Comparison of ENCODE assay signal across 14 cellular contexts in genomic region chr14:68961361-68961760, GRCh38. TPM values are rescaled to one million over a fixed set of nuclear protein-coding genes. Genes with fewer than 3 reads are reported as not detected.
A peak's percentile ranks its signal among the peaks of the same experiment; 100 is the strongest.
DNase-seq lines count a peak whose midpoint lies in the region; ATAC-seq and TF ChIP-seq lines count a peak whose summit lies in the region.
"Had no signal": no experiment of that assay in that cellular context is flagged by ENCODE, and none has a peak within 500 bp of the region (broad histone marks: within the 10 kb centered on the region; RNA-seq: fewer than 3 reads in every experiment).

No MANE protein-coding gene starts in this region.

- H3K4me1 ChIP-seq in upper lobe of right lung = peaks cover 67% of the 10 kb centered on the region

- DNase-seq in activated naive CD8-positive, alpha-beta T cell treated with anti-CD3 and anti-CD28 coated beads, Interleukin-2, amount 50 U/mL, for 24 hours = no peak
- DNase-seq in type B pancreatic cell (ENCODE audit: extremely low spot score, unreplicated experiment) = no peak
- DNase-seq in stimulated activated CD4-positive, alpha-beta T cell treated with anti-CD3 and anti-CD28 coated beads, Interleukin-12 subunit alpha, Interleukin-12 subunit beta, amount 100 ng/mL, for 4 hours = no peak
- no peak for DNase-seq in upper lobe of right lung
- no peak for DNase-seq in NCI-H1417 treated with DMSO at 0.1 percent for 48 hours (lab: John Stamatoyannopoulos, UW)
- DNase-seq: foreskin fibroblast, NCI-H2171 had no signal

- ATAC-seq in activated naive CD8-positive, alpha-beta T cell treated with anti-CD3 and anti-CD28 coated beads, Interleukin-2, amount 50 U/mL, for 24 hours = no peak
- ATAC-seq in upper lobe of right lung = no peak

- no peaks in the 10 kb centered on the region for H3K27me3 Mint-ChIP-seq in activated naive CD8-positive, alpha-beta T cell
- H3K27me3 Mint-ChIP-seq in activated naive CD8-positive, alpha-beta T cell treated with anti-CD3 and anti-CD28 coated beads, Interleukin-2, amount 50 U/mL, for 24 hours = no peaks in the 10 kb centered on the region
- H3K27me3 Mint-ChIP-seq in nephron (ENCODE audit: low read depth) = no peaks in the 10 kb centered on the region
- H3K27me3 Mint-ChIP-seq in type B pancreatic cell = no peaks in the 10 kb centered on the region

- peak overlapping the region; percentile 54 for H3K27ac ChIP-seq in cingulate gyrus (ENCODE audit: low read depth, low read length)
- no peak overlapping the region for H3K27ac ChIP-seq in upper lobe of right lung
- H3K27ac ChIP-seq: KMS-11 had no signal

- H3K27ac Mint-ChIP-seq in activated naive CD8-positive, alpha-beta T cell = peak overlapping the region; percentile 86
- H3K27ac Mint-ChIP-seq in activated naive CD8-positive, alpha-beta T cell treated with anti-CD3 and anti-CD28 coated beads, Interleukin-2, amount 50 U/mL, for 24 hours = no peak overlapping the region
- H3K27ac Mint-ChIP-seq in nephron (peak overlapping the region in 2 of 3 experiments; percentile 72 to 77), type B pancreatic cell (peak overlapping the region; percentile 36)

- no peaks in the 10 kb centered on the region for H3K9me3 Mint-ChIP-seq in activated naive CD8-positive, alpha-beta T cell (ENCODE audit: low read depth)
- no peaks in the 10 kb centered on the region for H3K9me3 Mint-ChIP-seq in activated naive CD8-positive, alpha-beta T cell treated with anti-CD3 and anti-CD28 coated beads, Interleukin-2, amount 50 U/mL, for 24 hours
- no peaks in the 10 kb centered on the region for H3K9me3 Mint-ChIP-seq in nephron
- no peaks in the 10 kb centered on the region for H3K9me3 Mint-ChIP-seq in type B pancreatic cell
- H3K9me3 Mint-ChIP-seq: central memory CD8-positive, alpha-beta T cell had no signal

- peaks cover 8% of the 10 kb centered on the region for H3K36me3 Mint-ChIP-seq in activated naive CD8-positive, alpha-beta T cell
- peaks cover 23% of the 10 kb centered on the region for H3K36me3 Mint-ChIP-seq in activated naive CD8-positive, alpha-beta T cell treated with anti-CD3 and anti-CD28 coated beads, Interleukin-2, amount 50 U/mL, for 24 hours (ENCODE audit: low read depth)
- H3K36me3 Mint-ChIP-seq in nephron (ENCODE audit: low read depth) (peaks cover 5% of the 10 kb centered on the region), type B pancreatic cell (peaks cover 21% of the 10 kb centered on the region)

- no peaks in the 10 kb centered on the region for H3K9me3 ChIP-seq in upper lobe of right lung
- H3K9me3 ChIP-seq: upper lobe of left lung had no signal

- no peak overlapping the region for H3K4me3 ChIP-seq in upper lobe of right lung
- H3K4me3 ChIP-seq: skin epidermis, upper lobe of left lung had no signal

- H3K27me3 ChIP-seq in upper lobe of right lung = no peaks in the 10 kb centered on the region
- H3K27me3 ChIP-seq: upper lobe of left lung had no signal

- TF ChIP-seq CTCF in nephron (IDR thresholded peaks at IDR 0.05; ENCODE audit: unreplicated experiment in 3 of 3) (no peak), type B pancreatic cell (conservative IDR thresholded peaks at IDR 0.05) (no peak), upper lobe of right lung (IDR thresholded peaks at IDR 0.05) (no peak)

- intact Hi-C loops in upper lobe of right lung (cut with DNase I) = no loop called here

- H3K36me3 ChIP-seq in upper lobe of right lung = no peaks in the 10 kb centered on the region
- H3K36me3 ChIP-seq: upper lobe of left lung had no signal

- peak overlapping the region; percentile 13 for H3K4me3 Mint-ChIP-seq in activated naive CD8-positive, alpha-beta T cell
- no peak overlapping the region for H3K4me3 Mint-ChIP-seq in activated naive CD8-positive, alpha-beta T cell treated with anti-CD3 and anti-CD28 coated beads, Interleukin-2, amount 50 U/mL, for 24 hours
- H3K4me3 Mint-ChIP-seq in nephron (peak overlapping the region in 1 of 3 experiments; percentile 24), type B pancreatic cell (no peak overlapping the region)
- H3K4me3 Mint-ChIP-seq: central memory CD8-positive, alpha-beta T cell had no signal

- H3K4me1 Mint-ChIP-seq in activated naive CD8-positive, alpha-beta T cell (ENCODE audit: low read depth) = peaks cover 93% of the 10 kb centered on the region
- peaks cover 93% of the 10 kb centered on the region for H3K4me1 Mint-ChIP-seq in activated naive CD8-positive, alpha-beta T cell treated with anti-CD3 and anti-CD28 coated beads, Interleukin-2, amount 50 U/mL, for 24 hours
- H3K4me1 Mint-ChIP-seq in nephron = peaks cover 84% of the 10 kb centered on the region
- peaks cover 65% of the 10 kb centered on the region for H3K4me1 Mint-ChIP-seq in type B pancreatic cell (ENCODE audit: unreplicated experiment)

RNA-seq across cellular contexts. Expression of gene ACTN1, which starts 17.7 kb away (rescaled TPM):
- 128 and 176 TPM in 2 replicates for total RNA-seq in type B pancreatic cell (ENCODE audit: low replicate concordance)
- 177 TPM for total RNA-seq in upper lobe of right lung
